ENCODE assay signal across 1 cellular context in the genomic region with DNA sequence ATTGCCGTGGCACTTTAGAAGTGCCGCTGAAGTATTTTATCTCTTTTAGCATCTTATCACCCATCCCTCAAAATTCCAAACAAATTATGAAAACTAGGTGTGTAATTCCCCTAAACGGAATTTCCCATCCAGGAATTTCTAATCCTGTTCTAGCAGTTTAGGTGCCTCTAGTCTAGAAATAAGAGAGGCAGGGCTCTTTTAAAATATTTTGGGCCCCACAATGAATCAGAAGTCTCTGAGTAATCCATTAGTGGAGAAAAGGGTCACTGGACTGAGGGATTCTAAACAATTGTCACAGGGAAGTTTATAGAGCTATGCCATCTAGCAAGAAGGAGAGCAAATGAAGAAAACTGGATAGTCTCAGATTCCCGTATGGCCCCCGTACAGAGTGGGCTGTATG.
TF ChIP-seq lines count a peak whose summit lies in the region.

No MANE protein-coding gene starts in this region.

TF ChIP-seq in IMR-90, 13 proteins besides CTCF, POLR2A, EP300 and RAD21:
- TF ChIP-seq, protein P1, sequence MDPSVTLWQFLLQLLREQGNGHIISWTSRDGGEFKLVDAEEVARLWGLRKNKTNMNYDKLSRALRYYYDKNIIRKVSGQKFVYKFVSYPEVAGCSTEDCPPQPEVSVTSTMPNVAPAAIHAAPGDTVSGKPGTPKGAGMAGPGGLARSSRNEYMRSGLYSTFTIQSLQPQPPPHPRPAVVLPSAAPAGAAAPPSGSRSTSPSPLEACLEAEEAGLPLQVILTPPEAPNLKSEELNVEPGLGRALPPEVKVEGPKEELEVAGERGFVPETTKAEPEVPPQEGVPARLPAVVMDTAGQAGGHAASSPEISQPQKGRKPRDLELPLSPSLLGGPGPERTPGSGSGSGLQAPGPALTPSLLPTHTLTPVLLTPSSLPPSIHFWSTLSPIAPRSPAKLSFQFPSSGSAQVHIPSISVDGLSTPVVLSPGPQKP (IDR thresholded peaks at IDR 0.05; ENCODE audit: borderline replicate concordance, low read depth, low read length), result no peak
- TF ChIP-seq FOS (IDR thresholded peaks at IDR 0.05; ENCODE audit: low read depth, low read length) (peak; percentile 34), MAFK (IDR thresholded peaks at IDR 0.05; ENCODE audit: low read depth, low read length) (no peak)
